In the genomic region with DNA sequence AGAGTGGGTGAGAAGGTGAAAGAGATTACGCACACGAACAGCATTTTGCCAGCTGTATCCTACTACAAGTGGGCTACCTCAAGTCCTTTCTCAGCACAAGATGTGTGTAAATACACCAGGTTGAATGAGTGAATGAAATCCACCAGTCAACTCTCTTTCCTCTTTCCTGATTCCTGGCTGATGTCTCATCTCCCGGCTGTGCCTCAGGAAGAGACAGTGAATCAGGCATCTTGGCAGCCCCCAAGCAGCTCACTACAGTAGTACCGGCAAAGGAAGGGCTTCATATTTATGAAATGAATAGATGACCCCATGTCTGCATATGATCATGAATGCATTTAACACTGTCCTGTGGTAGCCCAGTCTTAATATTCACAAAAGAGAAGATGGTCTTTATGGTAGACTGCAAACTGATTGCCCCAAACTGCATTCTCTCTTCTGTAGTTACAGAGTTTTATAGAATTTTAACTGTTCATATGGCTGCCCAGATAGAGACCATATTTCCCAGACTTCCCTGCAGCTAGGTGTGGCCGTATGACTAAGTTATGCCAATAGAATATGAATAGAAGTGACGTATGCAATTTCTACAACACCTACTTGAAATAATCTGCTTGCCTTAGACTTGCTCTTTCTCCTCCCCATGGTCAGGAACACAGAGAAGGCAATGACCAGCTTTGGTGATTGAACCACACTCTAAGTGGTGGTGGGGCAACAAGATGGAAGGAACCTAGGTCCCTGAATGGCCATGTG, we compare ENCODE assay signal across 12 cellular contexts. TPM values are rescaled to one million over a fixed set of nuclear protein-coding genes. Genes with fewer than 3 reads are reported as not detected.
A peak's percentile ranks its signal among the peaks of the same experiment; 100 is the strongest.
DNase-seq lines count a peak whose midpoint lies in the region; ATAC-seq and TF ChIP-seq lines count a peak whose summit lies in the region.
"Had no signal": no experiment of that assay in that cellular context is flagged by ENCODE, and none has a peak within 500 bp of the region (broad histone marks: within the 10 kb centered on the region; RNA-seq: fewer than 3 reads in every experiment).

No MANE protein-coding gene starts in this region.

- H3K4me3 ChIP-seq in left ventricle myocardium inferior (no peak overlapping the region), foreskin fibroblast (ENCODE audit: low read depth in 1 of 2, low read length in 2 of 2) (no peak overlapping the region), transverse colon (no peak overlapping the region)

- H3K9me3 ChIP-seq in left ventricle myocardium inferior (replicated peaks) (no peaks in the 10 kb centered on the region), transverse colon (no peaks in the 10 kb centered on the region)

- peak overlapping the region; percentile 58; the same call in 1 of the 2 replicates for H3K27ac Mint-ChIP-seq in WTC11

- peaks cover 67% of the 10 kb centered on the region for H3K4me1 ChIP-seq in left ventricle myocardium inferior
- peaks cover 0 to 12% (median 3%) of the 10 kb centered on the region in 4 donors for H3K4me1 ChIP-seq in transverse colon

- TF ChIP-seq EP300 in transverse colon (IDR thresholded peaks at IDR 0.05; ENCODE audit: low read depth): no peak

- in situ Hi-C loops in transverse colon (cut with MboI; ENCODE audit: low pct_ligation_motif_present in 1 of 4, low pct_unique_long_range_greater_than_20kb in 1 of 4, low sequenced_read_pairs in 3 of 4): no loop called here

- CTCF ChIA-PET in WTC11 (lab: Charles Lee): no interaction called here

- peaks cover 69% of the 10 kb centered on the region for H3K36me3 ChIP-seq in left ventricle myocardium inferior
- no peaks in the 10 kb centered on the region for H3K36me3 ChIP-seq in transverse colon

- POLR2A ChIA-PET in WTC11 (lab: Charles Lee): no interaction called here

- H3K4me1 Mint-ChIP-seq in WTC11: peaks cover 4% of the 10 kb centered on the region

- H3K27me3 ChIP-seq in left ventricle myocardium inferior (ENCODE audit: low read depth) (no peaks in the 10 kb centered on the region), transverse colon (no peaks in the 10 kb centered on the region)

- DNase-seq in left ventricle myocardium inferior: no peak
- DNase-seq in Right ventricle myocardium superior: no peak
- no peak for DNase-seq in WTC11 (ENCODE audit: low spot score)
- DNase-seq in foreskin fibroblast: peak; percentile 92 to 95
- no peak for DNase-seq in transverse colon
- no peak for DNase-seq in NK-92 treated with Interleukin-12 subunit alpha and Interleukin-12 subunit beta, amount 100 ng/mL, for 24 hours (lab: John Stamatoyannopoulos, UW)
- DNase-seq: effector CD4-positive, alpha-beta T cell; mesendoderm; NCI-H446 had no signal

- no peak for TF ChIP-seq POLR2A in transverse colon (IDR thresholded peaks at IDR 0.05)

- intact Hi-C loops in left ventricle myocardium inferior (cut with micrococcal nuclease): no loop called here
- intact Hi-C loops in Right ventricle myocardium superior (cut with DNase I): no loop called here
- intact Hi-C loops in transverse colon (cut with DNase I; ENCODE audit: low total_unique reads): no loop called here

- H3K9me3 Mint-ChIP-seq in WTC11: peaks cover 5% of the 10 kb centered on the region

- peak overlapping the region; percentile 52 for H3K27ac ChIP-seq in left ventricle myocardium inferior (replicated peaks)
- H3K27ac ChIP-seq in transverse colon: peak overlapping the region in 3 of 4 donors; percentile 5 to 27 (median 21)

- H3K36me3 Mint-ChIP-seq in WTC11: no peaks in the 10 kb centered on the region

- no peak overlapping the region for H3K4me3 Mint-ChIP-seq in WTC11
- H3K4me3 Mint-ChIP-seq: CD14-positive monocyte had no signal

- no peaks in the 10 kb centered on the region for H3K27me3 Mint-ChIP-seq in WTC11 (ENCODE audit: low read depth)

- WGBS in transverse colon (ENCODE audit: low coverage in 1 of 2), 2 donors: 82 to 93% methylated on average over 3 to 6 of the region's 6 CpGs

- TF ChIP-seq CTCF in left ventricle myocardium inferior (IDR thresholded peaks at IDR 0.05; ENCODE audit: borderline replicate concordance): no peak
- no peak for TF ChIP-seq CTCF in WTC11 (IDR thresholded peaks at IDR 0.05)
- TF ChIP-seq CTCF in foreskin fibroblast (IDR thresholded peaks at IDR 0.05; ENCODE audit: low read depth, low read length): no peak
- no peak for TF ChIP-seq CTCF in transverse colon (IDR thresholded peaks at IDR 0.05)

- ATAC-seq in Right ventricle myocardium superior (ENCODE audit: poor library complexity): no peak
- ATAC-seq in WTC11: no peak
- ATAC-seq in HG02970 (IDR thresholded peaks at IDR 0.05; ENCODE audit: low FRiP score, unreplicated experiment): no peak
- no peak for ATAC-seq in GM19455 (IDR thresholded peaks at IDR 0.05; ENCODE audit: unreplicated experiment)

TF ChIP-seq in WTC11, 78 proteins besides CTCF, POLR2A, EP300 and RAD21:
- no peak for TF ChIP-seq GTF2I (CRISPR knock-in tag; conservative IDR thresholded peaks at IDR 0.05)
- no peak for TF ChIP-seq CREM (CRISPR knock-in tag; IDR thresholded peaks at IDR 0.05)
TF ChIP-seq in WTC11: peak in this region for 0.

RNA-seq across cellular contexts. Expression of gene MGLL, which starts 22.7 kb away (rescaled TPM):
- total RNA-seq in left ventricle myocardium inferior (67.0 TPM), Right ventricle myocardium superior (83.5 TPM), WTC11 (2021) (0.73 to 0.96 TPM (median 0.94 TPM) in 3 replicates), transverse colon (100 to 1,000 TPM; 150 to 329 (median 294) TPM)

Comparison
In these comparisons a context has a peak if more than half of its experiments do, and no peak if none do; other contexts are left out.
1. DNase-seq: peak in foreskin fibroblast (2 of 2); none in left ventricle myocardium inferior (single experiment), Right ventricle myocardium superior (single experiment), WTC11 (single experiment), transverse colon (single experiment) and NK-92 treated with Interleukin-12 subunit alpha and Interleukin-12 subunit beta, amount 100 ng/mL, for 24 hours (single experiment).
2. RNA of gene MGLL, which starts 22.7 kb away (total RNA-seq): 150 to 329 TPM in transverse colon, 83.5 TPM in Right ventricle myocardium superior (single experiment) and 67.0 TPM in left ventricle myocardium inferior (single experiment); 0.73 to 0.96 TPM in WTC11; every median in the first group is over 10 times any median in the second.